23 cellular contexts compared by ENCODE assay signal in genomic region chr2:42768706-42769256, GRCh38. TPM values are rescaled to one million over a fixed set of nuclear protein-coding genes. Genes with fewer than 3 reads are reported as not detected.
DNase-seq lines count a peak whose midpoint lies in the region; ATAC-seq and TF ChIP-seq lines count a peak whose summit lies in the region.
"Had no signal": no experiment of that assay in that cellular context is flagged by ENCODE, and none has a peak within 500 bp of the region (broad histone marks: within the 10 kb centered on the region; RNA-seq: fewer than 3 reads in every experiment).

No MANE protein-coding gene starts in this region.

- POLR2A ChIA-PET in SK-N-SH (lab: Yijun Ruan, JAX), result interaction anchor here (1.0 kb wide), 1 partner anchor 18 kb away, joined by 3 read pairs; no protein-coding TSS in a partner anchor

- H3K36me3 ChIP-seq in SK-N-SH (replicated peaks in 1 of 2; ENCODE audit: control insufficient read depth in 1 of 2, insufficient read depth in 2 of 2, low read length in 1 of 2) (no peaks in the 10 kb centered on the region), tibial artery (peaks cover 0 to 17% (median 5%) of the 10 kb centered on the region in 3 donors)
- H3K36me3 ChIP-seq: HAP-1 had no signal

- 83% methylated on average over 3 of the region's 3 CpGs for WGBS in SK-N-SH (ENCODE audit: low lambda C conversion rate)

- no peaks in the 10 kb centered on the region for H3F3A ChIP-seq in SK-N-SH (replicated peaks; ENCODE audit: insufficient read depth)

- intact Hi-C loops in tibial artery (cut with DNase I; ENCODE audit: low total_unique reads), result no loop called here

- no peak for DNase-seq in activated naive CD8-positive, alpha-beta T cell treated with anti-CD3 and anti-CD28 coated beads, Interleukin-2, amount 50 U/mL, for 24 hours
- no peak for DNase-seq in activated naive CD8-positive, alpha-beta T cell treated with anti-CD3 and anti-CD28 coated beads for 36 hours
- DNase-seq in SK-N-SH, result peak; percentile 37
- DNase-seq in mesenteric fat pad (ENCODE audit: low spot score), result peak; percentile 81
- no peak for DNase-seq in cortex of kidney (lab: John Stamatoyannopoulos, UW)
- DNase-seq in tibial artery, result no peak
- no peak for DNase-seq in NCI-H2227 treated with DMSO at 0.1 percent for 48 hours (lab: John Stamatoyannopoulos, UW)
- DNase-seq: EL; GF-D8; IMR-90; NCI-H1105; NCI-H146; NCI-H2029; NCI-H345; NCI-H524; NCI-H774; NK-92 treated with Interleukin-12 subunit alpha and Interleukin-12 subunit beta, amount 100 ng/mL, for 24 hours; SIG-M5 had no signal

- no peak overlapping the region for H3K4me3 ChIP-seq in SK-N-SH (ENCODE audit: low read depth in 2 of 2, low read length in 1 of 2)
- H3K4me3 ChIP-seq in tibial artery, result no peak overlapping the region
- H3K4me3 ChIP-seq: HAP-1 had no signal

- no peak overlapping the region for H3K27ac ChIP-seq in SK-N-SH (ENCODE audit: low read depth in 2 of 2, low read length in 1 of 2)
- H3K27ac ChIP-seq in tibial artery, result no peak overlapping the region
- H3K27ac ChIP-seq: C4-2B, HL-60 had no signal

- ATAC-seq in activated naive CD8-positive, alpha-beta T cell treated with anti-CD3 and anti-CD28 coated beads, Interleukin-2, amount 50 U/mL, for 24 hours, result no peak

- no peaks in the 10 kb centered on the region for H3K9me3 ChIP-seq in SK-N-SH
- H3K9me3 ChIP-seq in tibial artery, result no peaks in the 10 kb centered on the region
- H3K9me3 ChIP-seq: HAP-1 had no signal

- CTCF ChIA-PET in SK-N-SH (lab: Yijun Ruan, JAX), result interaction anchor here (1.1 to 3.5 kb wide), 3 partner anchors 11 to 29 kb away, joined by 3 to 34 read pairs (median 19); no protein-coding TSS in a partner anchor

- no peaks in the 10 kb centered on the region for H4K20me1 ChIP-seq in SK-N-SH (ENCODE audit: insufficient read depth)

- H3K27me3 Mint-ChIP-seq in activated naive CD8-positive, alpha-beta T cell treated with anti-CD3 and anti-CD28 coated beads, Interleukin-2, amount 50 U/mL, for 24 hours, result no peaks in the 10 kb centered on the region
- no peaks in the 10 kb centered on the region for H3K27me3 Mint-ChIP-seq in activated naive CD8-positive, alpha-beta T cell treated with anti-CD3 and anti-CD28 coated beads for 36 hours

- H3K36me3 Mint-ChIP-seq in activated naive CD8-positive, alpha-beta T cell treated with anti-CD3 and anti-CD28 coated beads, Interleukin-2, amount 50 U/mL, for 24 hours (ENCODE audit: low read depth), result no peaks in the 10 kb centered on the region
- no peaks in the 10 kb centered on the region for H3K36me3 Mint-ChIP-seq in activated naive CD8-positive, alpha-beta T cell treated with anti-CD3 and anti-CD28 coated beads for 36 hours

- peaks cover under 1% of the 10 kb centered on the region for H3K4me1 Mint-ChIP-seq in activated naive CD8-positive, alpha-beta T cell treated with anti-CD3 and anti-CD28 coated beads, Interleukin-2, amount 50 U/mL, for 24 hours
- H3K4me1 Mint-ChIP-seq in activated naive CD8-positive, alpha-beta T cell treated with anti-CD3 and anti-CD28 coated beads for 36 hours, result no peaks in the 10 kb centered on the region

- no peak overlapping the region for H3K4me3 Mint-ChIP-seq in activated naive CD8-positive, alpha-beta T cell treated with anti-CD3 and anti-CD28 coated beads, Interleukin-2, amount 50 U/mL, for 24 hours
- no peak overlapping the region for H3K4me3 Mint-ChIP-seq in activated naive CD8-positive, alpha-beta T cell treated with anti-CD3 and anti-CD28 coated beads for 36 hours

- H3K9ac ChIP-seq in SK-N-SH, result no peak overlapping the region

- H3K4me1 ChIP-seq in SK-N-SH (ENCODE audit: control insufficient read depth in 1 of 2, insufficient read depth in 2 of 2, low read depth in 1 of 2, low read length in 1 of 2), result peaks cover 0 to 21% of the 10 kb centered on the region in 2 experiments; a peak in 1 of 4 replicates
- no peaks in the 10 kb centered on the region for H3K4me1 ChIP-seq in tibial artery
- H3K4me1 ChIP-seq: HAP-1 had no signal

- H3K27ac Mint-ChIP-seq in activated naive CD8-positive, alpha-beta T cell treated with anti-CD3 and anti-CD28 coated beads, Interleukin-2, amount 50 U/mL, for 24 hours, result peak overlapping the region; percentile 5
- H3K27ac Mint-ChIP-seq in activated naive CD8-positive, alpha-beta T cell treated with anti-CD3 and anti-CD28 coated beads for 36 hours, result no peak overlapping the region

- TF ChIP-seq RAD21 in SK-N-SH (IDR thresholded peaks at IDR 0.05; ENCODE audit: low read length), result no peak

- TF ChIP-seq EP300 in SK-N-SH (IDR thresholded peaks at IDR 0.05; ENCODE audit: borderline replicate concordance in 1 of 2, low read depth in 1 of 2, low read length in 1 of 2), result no peak

- H3K9me3 Mint-ChIP-seq in activated naive CD8-positive, alpha-beta T cell treated with anti-CD3 and anti-CD28 coated beads, Interleukin-2, amount 50 U/mL, for 24 hours, result no peaks in the 10 kb centered on the region
- H3K9me3 Mint-ChIP-seq in activated naive CD8-positive, alpha-beta T cell treated with anti-CD3 and anti-CD28 coated beads for 36 hours, result no peaks in the 10 kb centered on the region

- TF ChIP-seq CTCF in SK-N-SH (IDR thresholded peaks at IDR 0.05) (no peak), tibial artery (IDR thresholded peaks at IDR 0.05) (no peak)

- H3K27me3 ChIP-seq in SK-N-SH (ENCODE audit: insufficient read depth), result no peaks in the 10 kb centered on the region
- no peaks in the 10 kb centered on the region for H3K27me3 ChIP-seq in tibial artery

- H3K79me2 ChIP-seq in SK-N-SH (ENCODE audit: insufficient read depth), result no peaks in the 10 kb centered on the region

- H3K9me2 ChIP-seq in SK-N-SH, result no peaks in the 10 kb centered on the region

- H2AFZ ChIP-seq in SK-N-SH (ENCODE audit: low read depth), result no peak overlapping the region

- H3K4me2 ChIP-seq in SK-N-SH, result no peak overlapping the region

TF ChIP-seq in SK-N-SH, 30 proteins besides CTCF, POLR2A, EP300 and RAD21:
- TF ChIP-seq JUND (IDR thresholded peaks at IDR 0.05) (no peak), IRF3 (IDR thresholded peaks at IDR 0.05; ENCODE audit: low read depth, low read length) (no peak), USF1 (IDR thresholded peaks at IDR 0.05; ENCODE audit: borderline replicate concordance, low read depth) (no peak), TAF1 (IDR thresholded peaks at IDR 0.05; ENCODE audit: borderline replicate concordance, low read depth, low read length) (no peak)

RNA-seq across cellular contexts. Expression of gene OXER1, which starts 4.8 kb away (rescaled TPM):
- under 1 TPM in 1 of 2 experiments, not detected in 1; 0.16 TPM for total RNA-seq in activated naive CD8-positive, alpha-beta T cell treated with anti-CD3 and anti-CD28 coated beads for 36 hours
- not detected in 2 replicates for polyA plus RNA-seq in SK-N-SH (2012; rRNA removed)
- polyA plus RNA-seq in SK-N-SH (2012; cell fraction: cytosol; rRNA removed), result not detected in 2 replicates
- polyA plus RNA-seq in SK-N-SH (2012; cell fraction: nucleus; rRNA removed), result 0.04 TPM in 1 of 2 replicates, not detected in the other
- total RNA-seq in mesenteric fat pad, result 0.84 TPM
- total RNA-seq: A172, HT-29, IMR-90 had no signal
- polyA plus RNA-seq: IMR-90 had no signal

RNA-seq across cellular contexts. Expression of gene HAAO, which starts 23.6 kb away (rescaled TPM):
- total RNA-seq in activated naive CD8-positive, alpha-beta T cell treated with anti-CD3 and anti-CD28 coated beads for 36 hours, result 1 to 10 TPM in 1 of 2 experiments, under 1 TPM in 1; 0.33 to 1.1 TPM
- polyA plus RNA-seq in SK-N-SH (2012; rRNA removed), result not detected in 2 replicates
- polyA plus RNA-seq in SK-N-SH (2012; cell fraction: cytosol; rRNA removed), result not detected in 2 replicates
- polyA plus RNA-seq in SK-N-SH (2012; cell fraction: nucleus; rRNA removed), result not detected in 2 replicates
- 2.8 TPM for total RNA-seq in mesenteric fat pad
- total RNA-seq: A172, HT-29 had no signal

Comparison
In these comparisons a context has a peak if more than half of its experiments do, and no peak if none do; other contexts are left out.
1. DNase-seq: peak in SK-N-SH (single experiment) and mesenteric fat pad (single experiment); none in activated naive CD8-positive, alpha-beta T cell treated with anti-CD3 and anti-CD28 coated beads, Interleukin-2, amount 50 U/mL, for 24 hours (single experiment), activated naive CD8-positive, alpha-beta T cell treated with anti-CD3 and anti-CD28 coated beads for 36 hours (single experiment), cortex of kidney (single experiment), tibial artery (0 of 2) and NCI-H2227 treated with DMSO at 0.1 percent for 48 hours (single experiment).